ENCODE assay signal across 11 cellular contexts in genomic region chr10:33136271-33136670, GRCh38.
DNase-seq lines count a peak whose midpoint lies in the region; ATAC-seq and TF ChIP-seq lines count a peak whose summit lies in the region.
"Had no signal": no experiment of that assay in that cellular context is flagged by ENCODE, and none has a peak within 500 bp of the region (broad histone marks: within the 10 kb centered on the region; RNA-seq: fewer than 3 reads in every experiment).

No MANE protein-coding gene starts in this region.

- H3K27ac ChIP-seq in mammary epithelial cell (ENCODE audit: insufficient read depth, low read depth, low read length) (peak overlapping the region; percentile 96), smooth muscle cell (ENCODE audit: low read depth) (peak overlapping the region; percentile 86)
- H3K27ac ChIP-seq: transverse colon had no signal

- H3K27ac Mint-ChIP-seq in activated T-cell treated with anti-CD3 and anti-CD28 coated beads, Interleukin-2, amount 50 U/mL, for 24 hours, result peak overlapping the region; percentile 93

- dilution Hi-C loops in mammary epithelial cell (cut with HindIII; ENCODE audit: low sequenced_read_pairs), result no loop called here

- intact Hi-C loops in mammary epithelial cell (cut with micrococcal nuclease), result no loop called here
- intact Hi-C loops in cardiac septum (cut with DNase I), result no loop called here

- DNase-seq in activated T-cell treated with anti-CD3 and anti-CD28 coated beads, Interleukin-2, amount 50 U/mL, for 24 hours, result no peak
- DNase-seq in activated T-cell treated with anti-CD3 and anti-CD28 coated beads for 4 hours (no peak), M059J (ENCODE audit: low read depth) (peak; percentile 82), mammary epithelial cell (peak; percentile 96), smooth muscle cell (lab: John Stamatoyannopoulos, UW; ENCODE audit: unreplicated experiment) (no peak), NOMO-1 treated with dmso at 0.1 percent for 144 hours (lab: John Stamatoyannopoulos, UW; ENCODE audit: unreplicated experiment) (no peak), cardiac septum (ENCODE audit: low spot score) (no peak)
- DNase-seq: foreskin melanocyte, RPMI8226, transverse colon had no signal

- no peak for TF ChIP-seq CTCF in mammary epithelial cell (conservative IDR thresholded peaks at IDR 0.05 in 1 of 2, IDR thresholded peaks at IDR 0.05 in 1 of 2; ENCODE audit: extremely low read depth in 1 of 2, insufficient read depth in 1 of 2, low read depth in 1 of 2, low read length in 2 of 2)
- TF ChIP-seq CTCF in smooth muscle cell (IDR thresholded peaks at IDR 0.05; ENCODE audit: borderline replicate concordance, insufficient read depth, poor library complexity, severe bottlenecking), result no peak

- H3K36me3 Mint-ChIP-seq in activated T-cell treated with anti-CD3 and anti-CD28 coated beads, Interleukin-2, amount 50 U/mL, for 24 hours (ENCODE audit: low read depth), result peaks cover 1% of the 10 kb centered on the region

- H2AFZ ChIP-seq in mammary epithelial cell (ENCODE audit: low read depth, low read length) (peak overlapping the region; percentile 16), smooth muscle cell (ENCODE audit: low read depth) (no peak overlapping the region)

- no peak for ATAC-seq in GM21619 (IDR thresholded peaks at IDR 0.05; ENCODE audit: unreplicated experiment)

- H3K9me3 ChIP-seq in mammary epithelial cell (replicated peaks; ENCODE audit: insufficient read depth, low read length) (no peaks in the 10 kb centered on the region), smooth muscle cell (replicated peaks; ENCODE audit: low read depth) (no peaks in the 10 kb centered on the region)
- H3K9me3 ChIP-seq: transverse colon had no signal

- peaks cover 2% of the 10 kb centered on the region for H3F3A ChIP-seq in smooth muscle cell (ENCODE audit: low read depth)

- in situ Hi-C loops in mammary epithelial cell (cut with MboI; ENCODE audit: low sequenced_read_pairs in 2 of 2), result loop anchor here in 1 of 2 donors (10.0 kb wide), 1 partner anchor 121 kb away; no protein-coding TSS in a partner anchor

- H3K9me3 Mint-ChIP-seq in activated T-cell treated with anti-CD3 and anti-CD28 coated beads, Interleukin-2, amount 50 U/mL, for 24 hours, result peaks cover 6% of the 10 kb centered on the region

- no TSS peak for BruUV-seq in mammary epithelial cell (replicated peaks; lab: Mats Ljungman, UMichigan)

- H3K36me3 ChIP-seq in mammary epithelial cell (ENCODE audit: insufficient read depth, low read length), result no peaks in the 10 kb centered on the region
- H3K36me3 ChIP-seq in smooth muscle cell (ENCODE audit: low read depth), result no peaks in the 10 kb centered on the region
- H3K36me3 ChIP-seq: transverse colon had no signal

- H3K4me2 ChIP-seq in mammary epithelial cell (ENCODE audit: insufficient read depth, low read depth, low read length) (peak overlapping the region; percentile 54), smooth muscle cell (peak overlapping the region; percentile 28)

- no peaks in the 10 kb centered on the region for H3K79me2 ChIP-seq in mammary epithelial cell (ENCODE audit: insufficient read depth, low read length)
- no peaks in the 10 kb centered on the region for H3K79me2 ChIP-seq in smooth muscle cell (ENCODE audit: low read depth)

- H3K27me3 ChIP-seq in mammary epithelial cell (ENCODE audit: insufficient read depth, low read length) (no peaks in the 10 kb centered on the region), smooth muscle cell (ENCODE audit: low read depth) (no peaks in the 10 kb centered on the region)
- H3K27me3 ChIP-seq: transverse colon had no signal

- H3K4me1 Mint-ChIP-seq in activated T-cell treated with anti-CD3 and anti-CD28 coated beads, Interleukin-2, amount 50 U/mL, for 24 hours (ENCODE audit: low read depth), result peaks cover 94% of the 10 kb centered on the region

- H3K4me3 ChIP-seq in mammary epithelial cell (replicated peaks in 1 of 3; ENCODE audit: insufficient read depth in 1 of 3, low read depth in 2 of 3, low read length in 3 of 3) (no peak overlapping the region), smooth muscle cell (no peak overlapping the region)
- H3K4me3 ChIP-seq: transverse colon had no signal

- CTCF ChIA-PET in mammary epithelial cell (lab: Charles Lee; ENCODE audit: low non-redundant PET), result no interaction called here

- peak overlapping the region; percentile 66 for H3K9ac ChIP-seq in mammary epithelial cell (ENCODE audit: insufficient read depth, low read length)
- H3K9ac ChIP-seq in smooth muscle cell (ENCODE audit: low read depth), result peak overlapping the region; percentile 33

- H3K4me1 ChIP-seq in mammary epithelial cell (ENCODE audit: insufficient read depth, low read length), result peaks cover 63% of the 10 kb centered on the region
- no peaks in the 10 kb centered on the region for H3K4me1 ChIP-seq in smooth muscle cell (ENCODE audit: low read depth)

- H3K4me3 Mint-ChIP-seq in activated T-cell treated with anti-CD3 and anti-CD28 coated beads, Interleukin-2, amount 50 U/mL, for 24 hours, result peak overlapping the region; percentile 27

- H4K20me1 ChIP-seq in mammary epithelial cell (ENCODE audit: insufficient read depth, low read length), result no peaks in the 10 kb centered on the region
- H4K20me1 ChIP-seq in smooth muscle cell (ENCODE audit: low read depth), result no peaks in the 10 kb centered on the region

- 3% methylated on average over 3 of the region's 3 CpGs for WGBS in mammary epithelial cell (ENCODE audit: low coverage, missing lambda C conversion rate)
- WGBS in smooth muscle cell (ENCODE audit: low lambda C conversion rate), result 46% methylated on average over 3 of the region's 3 CpGs

- no peaks in the 10 kb centered on the region for H3K27me3 Mint-ChIP-seq in activated T-cell treated with anti-CD3 and anti-CD28 coated beads, Interleukin-2, amount 50 U/mL, for 24 hours

Comparison
In these comparisons a context has a peak if more than half of its experiments do, and no peak if none do; other contexts are left out.
1. DNase-seq: peak in M059J (single experiment) and mammary epithelial cell (single experiment); none in activated T-cell treated with anti-CD3 and anti-CD28 coated beads, Interleukin-2, amount 50 U/mL, for 24 hours (single experiment), activated T-cell treated with anti-CD3 and anti-CD28 coated beads for 4 hours (single experiment), smooth muscle cell (single experiment), NOMO-1 treated with dmso at 0.1 percent for 144 hours (single experiment) and cardiac septum (single experiment).